In genomic region chr17:66492080-66492479, GRCh38 we compare ENCODE assay signal across 15 cellular contexts.
"Had no signal": no experiment of that assay in that cellular context is flagged by ENCODE, and none has a peak within 500 bp of the region (broad histone marks: within the 10 kb centered on the region; RNA-seq: fewer than 3 reads in every experiment).

No MANE protein-coding gene starts in this region.

- ATAC-seq: effector memory CD8-positive, alpha-beta T cell; gastroesophageal sphincter had no signal

- DNase-seq: activated CD4-positive, alpha-beta T cell treated with anti-CD3 and anti-CD28 coated beads, Interleukin-2, amount 10 ng/mL, durations not matched to agents 7 days and 5 days; activated naive CD4-positive, alpha-beta T cell; activated T-cell treated with anti-CD3 and anti-CD28 coated beads, Interleukin-2, amount 50 U/mL, for 1 hour; amniotic stem cell; brain microvascular endothelial cell; effector memory CD8-positive, alpha-beta T cell; islet precursor cell; mammary epithelial cell; stimulated activated CD4-positive, alpha-beta T cell treated with anti-CD3 and anti-CD28 coated beads, Interleukin-4, amount 100 ng/mL, for 4 hours; T-cell; tibial artery; WERI-Rb-1 had no signal

- H3K9me3 Mint-ChIP-seq: activated CD4-positive, alpha-beta T cell treated with anti-CD3 and anti-CD28 coated beads, Interleukin-2, amount 10 ng/mL, durations not matched to agents 7 days and 5 days; dendritic cell treated with granulocyte-macrophage colony-stimulating factor and Interleukin-4, amounts not matched to agents 40 ng/mL and 50 ng/mL, for 4 days; effector memory CD8-positive, alpha-beta T cell; neural progenitor cell; T-cell had no signal

- H3K4me3 Mint-ChIP-seq: activated CD4-positive, alpha-beta T cell treated with anti-CD3 and anti-CD28 coated beads, Interleukin-2, amount 10 ng/mL, durations not matched to agents 7 days and 5 days; dendritic cell treated with granulocyte-macrophage colony-stimulating factor and Interleukin-4, amounts not matched to agents 40 ng/mL and 50 ng/mL, for 4 days; effector memory CD8-positive, alpha-beta T cell; neural progenitor cell; T-cell had no signal

- H3K27me3 Mint-ChIP-seq: activated CD4-positive, alpha-beta T cell treated with anti-CD3 and anti-CD28 coated beads, Interleukin-2, amount 10 ng/mL, durations not matched to agents 7 days and 5 days; dendritic cell treated with granulocyte-macrophage colony-stimulating factor and Interleukin-4, amounts not matched to agents 40 ng/mL and 50 ng/mL, for 4 days; effector memory CD8-positive, alpha-beta T cell; T-cell had no signal

- H3K36me3 Mint-ChIP-seq: neural progenitor cell had no signal

- H3K27ac Mint-ChIP-seq: dendritic cell treated with granulocyte-macrophage colony-stimulating factor and Interleukin-4, amounts not matched to agents 40 ng/mL and 50 ng/mL, for 4 days; effector memory CD8-positive, alpha-beta T cell; neural progenitor cell had no signal
